23 cellular contexts compared by ENCODE assay signal in genomic region chr3:122536634-122537033, GRCh38. TPM values are rescaled to one million over a fixed set of nuclear protein-coding genes. Genes with fewer than 3 reads are reported as not detected.
DNase-seq lines count a peak whose midpoint lies in the region; ATAC-seq, FAIRE-seq and TF ChIP-seq lines count a peak whose summit lies in the region.
"Had no signal": no experiment of that assay in that cellular context is flagged by ENCODE, and none has a peak within 500 bp of the region (broad histone marks: within the 10 kb centered on the region; RNA-seq: fewer than 3 reads in every experiment).

No MANE protein-coding gene starts in this region.

- no CpG with 5 or more reads among the region's 3 CpGs for WGBS in H9 (ENCODE audit: extremely low coverage, insufficient read length, low lambda C conversion rate)
- 57% methylated on average over 3 of the region's 3 CpGs; no CpG with 5 or more reads in 1 of the 2 experiments for whole genome bisulfite sequencing in H1 (ENCODE audit: extremely low coverage in 1 of 2, insufficient coverage in 1 of 2, insufficient read length in 1 of 2, insufficient replicate concordance in 2 of 2, low coverage in 1 of 2, low lambda C conversion rate in 2 of 2, missing lambda C conversion rate in 1 of 2), 2 experiments

- no peak overlapping the region for H3K23ac ChIP-seq in H9 (ENCODE audit: insufficient read length, low read depth, low read length)
- H3K23ac ChIP-seq in H1 (ENCODE audit: insufficient read length), result no peak overlapping the region

- peaks cover 28 to 29% of the 10 kb centered on the region in 2 experiments for H3K4me1 Mint-ChIP-seq in H9
- peaks cover 7% of the 10 kb centered on the region for H3K4me1 Mint-ChIP-seq in memory B cell

- no peak overlapping the region for H3K56ac ChIP-seq in H9 (ENCODE audit: insufficient read length, low read depth, low read length)
- H3K56ac ChIP-seq in H1 (replicated peaks; ENCODE audit: insufficient read length, low read depth, low read length), result no peak overlapping the region

- TF ChIP-seq EP300 in H1 (IDR thresholded peaks at IDR 0.05; ENCODE audit: borderline replicate concordance in 1 of 2, low read depth in 2 of 2, low read length in 2 of 2), result no peak

- H4K8ac ChIP-seq in H9 (replicated peaks; ENCODE audit: insufficient read length, low read depth, low read length), result no peak overlapping the region
- H4K8ac ChIP-seq in H1 (ENCODE audit: extremely low read depth, insufficient read depth, low read length), result no peak overlapping the region

- no peak overlapping the region for H3K27ac ChIP-seq in H9 (ENCODE audit: insufficient read length, low read depth, low read length)
- H3K27ac ChIP-seq in H1 (ENCODE audit: low read depth, low read length), result no peak overlapping the region
- H3K27ac ChIP-seq: KMS-11, SJCRH30 had no signal

- H4K91ac ChIP-seq in H9 (ENCODE audit: insufficient read length, low read depth, low read length) (no peak overlapping the region), H1 (replicated peaks; ENCODE audit: insufficient read length, low read length) (no peak overlapping the region)

- TF ChIP-seq CTCF in H9 (conservative IDR thresholded peaks at IDR 0.05) (no peak), H1 (IDR thresholded peaks at IDR 0.05; ENCODE audit: control extremely low read depth in 1 of 3, insufficient read depth in 1 of 3, low read depth in 1 of 3, low read length in 3 of 3) (no peak)

- no peaks in the 10 kb centered on the region for H3K36me3 ChIP-seq in H1 (ENCODE audit: control insufficient read depth in 2 of 4, insufficient read depth in 4 of 4, low read length in 3 of 4)
- H3K36me3 ChIP-seq: BE2C, HAP-1, SJCRH30 had no signal

- H3K4me2 ChIP-seq in H9 (ENCODE audit: insufficient read depth, insufficient read length, low read length), result no peak overlapping the region
- H3K4me2 ChIP-seq in H1 (ENCODE audit: insufficient read depth in 1 of 2, low read depth in 2 of 2, low read length in 2 of 2), result peak overlapping the region; percentile 22 to 33; a peak in 2 of 4 replicates
- H3K4me2 ChIP-seq: KMS-11 had no signal

- H3K27me3 Mint-ChIP-seq in H9 (ENCODE audit: low read depth) (no peaks in the 10 kb centered on the region), memory B cell (no peaks in the 10 kb centered on the region)

- H3K79me1 ChIP-seq in H9 (ENCODE audit: insufficient read depth, low read depth, low read length, poor library complexity, severe bottlenecking), result no peaks in the 10 kb centered on the region
- no peaks in the 10 kb centered on the region for H3K79me1 ChIP-seq in H1 (ENCODE audit: low read depth, low read length)

- POLR2A ChIA-PET in H1 (lab: Charles Lee; ENCODE audit: partially characterized antibody), result interaction anchor here (1.6 kb wide), 1 partner anchor 21 kb away, joined by 7 read pairs; the partner anchor contains the start of gene KPNA1

- TF ChIP-seq RAD21 in H1 (IDR thresholded peaks at IDR 0.05 in 1 of 2, conservative IDR thresholded peaks at IDR 0.05 in 1 of 2; ENCODE audit: low read depth in 2 of 2, low read length in 2 of 2), result no peak

- peak overlapping the region in 1 of 4 experiments; percentile 10; a peak in 1 of 8 replicates for H3K4me3 ChIP-seq in H1 (ENCODE audit: extremely low read depth in 1 of 4, insufficient read depth in 2 of 4, low read depth in 3 of 4, low read length in 4 of 4)
- H3K4me3 ChIP-seq: HAP-1, SJCRH30 had no signal

- peak; percentile 90 for FAIRE-seq in H1 (lab: Jason Lieb, UNC)
- FAIRE-seq: GM18507, GM19239, RCC 7860 had no signal

- ATAC-seq in memory B cell (ENCODE audit: low read depth), result no peak
- ATAC-seq in GM18873 (IDR thresholded peaks at IDR 0.05; ENCODE audit: low FRiP score, unreplicated experiment), result no peak

- H3K4me3 Mint-ChIP-seq in H9 (peak overlapping the region; percentile 13 to 47; a peak in 2 of 5 replicates), memory B cell (no peak overlapping the region)

- no peaks in the 10 kb centered on the region for H3K9me3 Mint-ChIP-seq in H9
- H3K9me3 Mint-ChIP-seq in memory B cell, result no peaks in the 10 kb centered on the region

- H3K14ac ChIP-seq in H9 (ENCODE audit: insufficient read depth, low read length) (no peak overlapping the region), H1 (ENCODE audit: insufficient read length) (no peak overlapping the region)

- H3K4me1 ChIP-seq in H9 (ENCODE audit: insufficient read depth, low read length), result peaks cover 3% of the 10 kb centered on the region; the same call in 1 of the 2 replicates
- H3K4me1 ChIP-seq in H1 (replicated peaks in 1 of 4; ENCODE audit: control insufficient read depth in 3 of 4, insufficient read depth in 4 of 4, low read length in 3 of 4), result peaks cover 0 to 7% (median 2%) of the 10 kb centered on the region in 4 experiments; a peak in 3 of 7 replicates
- H3K4me1 ChIP-seq: BE2C, SJCRH30 had no signal

- H4K20me1 ChIP-seq in H9 (ENCODE audit: control insufficient read depth, insufficient read depth, insufficient read length) (no peaks in the 10 kb centered on the region), H1 (replicated peaks in 1 of 2; ENCODE audit: control insufficient read depth in 1 of 2, insufficient read depth in 2 of 2, low read length in 2 of 2) (no peaks in the 10 kb centered on the region)

- H2BK20ac ChIP-seq in H9 (ENCODE audit: low read depth, low read length, poor library complexity, severe bottlenecking), result no peak overlapping the region
- H2BK20ac ChIP-seq in H1 (ENCODE audit: low read length), result no peak overlapping the region

- H2BK15ac ChIP-seq in H9 (ENCODE audit: low read depth, low read length) (no peak overlapping the region), H1 (ENCODE audit: low read length) (no peak overlapping the region)

- no peak overlapping the region for H2BK120ac ChIP-seq in H9 (ENCODE audit: low read depth, low read length, poor library complexity, severe bottlenecking)
- no peak overlapping the region for H2BK120ac ChIP-seq in H1 (replicated peaks; ENCODE audit: low read depth, low read length)

- H3K79me2 ChIP-seq in H9 (ENCODE audit: insufficient read depth, low read length) (no peaks in the 10 kb centered on the region), H1 (ENCODE audit: control insufficient read depth in 1 of 2, insufficient read depth in 2 of 2, low read length in 2 of 2) (no peaks in the 10 kb centered on the region)

- DNase-seq in ELF-1 (ENCODE audit: low read depth, low spot score) (peak; percentile 8), H9 (no peak), H1 (ENCODE audit: low read depth in 1 of 2, low spot score in 2 of 2) (no peak), memory B cell (ENCODE audit: low spot score in 2 of 2) (no peak), occipital lobe (lab: John Stamatoyannopoulos, UW) (no peak), NCI-H510A treated with DMSO at 0.1 percent for 48 hours (lab: John Stamatoyannopoulos, UW) (no peak)
- DNase-seq: BE2C, COR-L47, GDM1, MV-4-11, NCI-H1105 treated with DMSO at 0.1 percent for 48 hours, NCI-H2081, NCI-H2171, NCI-H526, OCI-M1, SJCRH30 had no signal

- H3K23me2 ChIP-seq in H9 (ENCODE audit: insufficient read length, low read depth, low read length, poor library complexity, severe bottlenecking) (no peaks in the 10 kb centered on the region), H1 (ENCODE audit: low read depth, low read length) (no peaks in the 10 kb centered on the region)

- no peak overlapping the region for H2AK5ac ChIP-seq in H9 (ENCODE audit: insufficient read length, low read length)
- no peak overlapping the region for H2AK5ac ChIP-seq in H1 (ENCODE audit: low read depth, low read length)

- H2BK12ac ChIP-seq in H9 (ENCODE audit: insufficient read length, low read depth, low read length) (no peak overlapping the region), H1 (ENCODE audit: low read depth, low read length) (no peak overlapping the region)

- H2BK5ac ChIP-seq in H9 (ENCODE audit: insufficient read length, low read length) (no peak overlapping the region), H1 (ENCODE audit: low read depth, low read length) (no peak overlapping the region)

- CTCF ChIA-PET in H1 (lab: Charles Lee; ENCODE audit: partially characterized antibody), result interaction anchor here (1.4 to 2.4 kb wide), 4 partner anchors 14 to 143 kb away, joined by 3 to 6 read pairs (median 4); no protein-coding TSS in a partner anchor

- H3T11ph ChIP-seq in H9 (ENCODE audit: low read length), result no peak overlapping the region

- H3K4ac ChIP-seq in H9 (ENCODE audit: low read depth, low read length), result no peak overlapping the region
- no peak overlapping the region for H3K4ac ChIP-seq in H1 (replicated peaks; ENCODE audit: insufficient read length, low read depth, low read length)

- peak overlapping the region in 2 of 3 experiments; percentile 35 to 75; a peak in 4 of 7 replicates for H3K27ac Mint-ChIP-seq in H9
- peak overlapping the region; percentile 21 for H3K27ac Mint-ChIP-seq in memory B cell

- H3K27me3 ChIP-seq in H9 (ENCODE audit: insufficient read depth, low read length), result no peaks in the 10 kb centered on the region
- no peaks in the 10 kb centered on the region for H3K27me3 ChIP-seq in H1 (replicated peaks in 1 of 4; ENCODE audit: control insufficient read depth in 3 of 4, extremely low read depth in 1 of 4, insufficient read depth in 3 of 4, low read length in 3 of 4)
- H3K27me3 ChIP-seq: BE2C, SJCRH30 had no signal

- H2AFZ ChIP-seq in H9 (ENCODE audit: low read length), result no peak overlapping the region
- H2AFZ ChIP-seq in H1 (ENCODE audit: low read length), result no peak overlapping the region

- no peak overlapping the region for H3K9ac ChIP-seq in H9 (ENCODE audit: extremely low read depth, insufficient read length, low read length)
- H3K9ac ChIP-seq in H1 (replicated peaks in 1 of 4; ENCODE audit: extremely low read depth in 1 of 4, low read depth in 3 of 4, low read length in 3 of 4), result no peak overlapping the region
- H3K9ac ChIP-seq: KMS-11 had no signal

- TF ChIP-seq POLR2A in H1 (IDR thresholded peaks at IDR 0.05; ENCODE audit: control extremely low read depth in 1 of 2, low read depth in 2 of 2, low read length in 2 of 2), result no peak

- H4K5ac ChIP-seq in H9 (ENCODE audit: insufficient read length, low read depth, low read length) (no peak overlapping the region), H1 (ENCODE audit: insufficient read length, low read depth, low read length) (no peak overlapping the region)

- H3K18ac ChIP-seq in H9 (ENCODE audit: insufficient read length, low read depth, low read length) (no peak overlapping the region), H1 (ENCODE audit: extremely low read depth, low read length) (no peak overlapping the region)

- no peaks in the 10 kb centered on the region for H3K9me3 ChIP-seq in H9 (ENCODE audit: control insufficient read depth, low read depth, low read length)
- no peaks in the 10 kb centered on the region; a peak in 1 of 4 replicates for H3K9me3 ChIP-seq in H1 (ENCODE audit: insufficient read depth in 2 of 2, low read depth in 1 of 2, low read length in 1 of 2)
- H3K9me3 ChIP-seq: BE2C, HAP-1, SJCRH30 had no signal

- no peaks in the 10 kb centered on the region; a peak in 1 of 7 replicates for H3K36me3 Mint-ChIP-seq in H9 (ENCODE audit: insufficient read depth in 1 of 3, low read depth in 3 of 3)
- H3K36me3 Mint-ChIP-seq in memory B cell, result peaks cover 57% of the 10 kb centered on the region

RNA-seq across cellular contexts. Expression of gene KPNA1, which starts 21.9 kb away (rescaled TPM):
- 71.7 and 71.8 TPM in 2 replicates for total RNA-seq in H9 (2021)
- total RNA-seq in H1 (2021; fragmentation: NEBNext Ultra II Directional; extraction: Animal tissue kit (Norgen Biotek cat#: 25700)), result 59.0 and 63.0 TPM in 2 replicates
- 12.2 and 14.8 TPM in 2 replicates for polyA plus RNA-seq in H1 (2011; rRNA removed)
- polyA plus RNA-seq in H1 (2011; cell fraction: cytosol; rRNA removed), result 18.2 TPM
- 17.5 TPM for polyA plus RNA-seq in H1 (2011; cell fraction: nucleus; rRNA removed)
- polyA plus RNA-seq in H1 (2012, experiment 1 of 2), result 20.4 to 34.8 TPM (median 24.6 TPM) in 4 replicates
- 2.1 TPM for polyA plus RNA-seq in H1 (2012, experiment 2 of 2)
- polyA plus RNA-seq in H1 (2013, experiment 1 of 2), result 19.9 TPM
- polyA plus RNA-seq in H1 (2013, experiment 2 of 2), result 21.0 TPM
- polyA minus RNA-seq in H1 (2011; rRNA and poly(A)+ RNA removed), result 38.1 and 61.2 TPM in 2 replicates
- 18.4 TPM for polyA minus RNA-seq in H1 (2011; cell fraction: cytosol; rRNA and poly(A)+ RNA removed)
- 24.2 TPM for polyA minus RNA-seq in H1 (2011; cell fraction: nucleus; rRNA and poly(A)+ RNA removed)
- total RNA-seq in occipital lobe, result 49.0 TPM

RNA-seq across cellular contexts. Expression of gene PARP9, which starts 27.5 kb away (rescaled TPM):
- total RNA-seq in H9 (2021), result 3.4 and 3.9 TPM in 2 replicates
- total RNA-seq in H1 (2021; fragmentation: NEBNext Ultra II Directional; extraction: Animal tissue kit (Norgen Biotek cat#: 25700)), result 3.4 and 3.7 TPM in 2 replicates
- 1.9 and 4.5 TPM in 2 replicates for polyA plus RNA-seq in H1 (2011; rRNA removed)
- 3.0 TPM for polyA plus RNA-seq in H1 (2011; cell fraction: cytosol; rRNA removed)
- polyA plus RNA-seq in H1 (2011; cell fraction: nucleus; rRNA removed), result 1.8 TPM
- polyA plus RNA-seq in H1 (2012, experiment 1 of 2), result 2.6 to 4.0 TPM (median 3.0 TPM) in 4 replicates
- polyA plus RNA-seq in H1 (2012, experiment 2 of 2), result 0.42 TPM
- polyA plus RNA-seq in H1 (2013, experiment 1 of 2), result 4.8 TPM
- 4.7 TPM for polyA plus RNA-seq in H1 (2013, experiment 2 of 2)
- 2.4 and 5.0 TPM in 2 replicates for polyA minus RNA-seq in H1 (2011; rRNA and poly(A)+ RNA removed)
- polyA minus RNA-seq in H1 (2011; cell fraction: cytosol; rRNA and poly(A)+ RNA removed), result 1.5 TPM
- polyA minus RNA-seq in H1 (2011; cell fraction: nucleus; rRNA and poly(A)+ RNA removed), result 1.4 TPM
- total RNA-seq in occipital lobe, result 6.1 TPM

RNA-seq across cellular contexts. Expression of gene DTX3L, which starts 27.5 kb away (rescaled TPM):
- total RNA-seq in H9 (2021) (6.6 and 7.5 TPM in 2 replicates), occipital lobe (4.5 TPM)
- total RNA-seq in H1 (2021; fragmentation: NEBNext Ultra II Directional; extraction: Animal tissue kit (Norgen Biotek cat#: 25700)), result 8.4 and 11.3 TPM in 2 replicates
- 1.7 and 1.9 TPM in 2 replicates for polyA plus RNA-seq in H1 (2011; rRNA removed)
- 2.1 TPM for polyA plus RNA-seq in H1 (2011; cell fraction: cytosol; rRNA removed)
- polyA plus RNA-seq in H1 (2011; cell fraction: nucleus; rRNA removed), result 0.94 TPM
- polyA plus RNA-seq in H1 (2012, experiment 1 of 2), result 3.3 to 4.2 TPM (median 3.7 TPM) in 4 replicates
- 0.38 TPM for polyA plus RNA-seq in H1 (2012, experiment 2 of 2)
- polyA plus RNA-seq in H1 (2013, experiment 1 of 2), result 4.3 TPM
- polyA plus RNA-seq in H1 (2013, experiment 2 of 2), result 4.1 TPM
- polyA minus RNA-seq in H1 (2011; rRNA and poly(A)+ RNA removed), result 3.3 and 5.2 TPM in 2 replicates
- 4.4 TPM for polyA minus RNA-seq in H1 (2011; cell fraction: cytosol; rRNA and poly(A)+ RNA removed)
- 2.2 TPM for polyA minus RNA-seq in H1 (2011; cell fraction: nucleus; rRNA and poly(A)+ RNA removed)

RNA-seq across cellular contexts. Expression of gene PARP15, which starts 40.8 kb away (rescaled TPM):
- total RNA-seq in H9 (2021) (0.18 and 0.24 TPM in 2 replicates), occipital lobe (not detected)
- total RNA-seq in H1 (2021; fragmentation: NEBNext Ultra II Directional; extraction: Animal tissue kit (Norgen Biotek cat#: 25700)), result 0.21 and 0.37 TPM in 2 replicates
- polyA plus RNA-seq in H1 (2011; rRNA removed), result 0.33 and 0.45 TPM in 2 replicates
- 0.37 TPM for polyA plus RNA-seq in H1 (2011; cell fraction: cytosol; rRNA removed)
- polyA plus RNA-seq in H1 (2011; cell fraction: nucleus; rRNA removed), result 0.23 TPM
- 0.20 to 0.32 TPM (median 0.27 TPM) in 4 replicates for polyA plus RNA-seq in H1 (2012, experiment 1 of 2)
- polyA plus RNA-seq in H1 (2012, experiment 2 of 2), result not detected
- 0.55 TPM for polyA plus RNA-seq in H1 (2013, experiment 1 of 2)
- polyA plus RNA-seq in H1 (2013, experiment 2 of 2), result 0.46 TPM
- 0.27 and 0.38 TPM in 2 replicates for polyA minus RNA-seq in H1 (2011; rRNA and poly(A)+ RNA removed)
- polyA minus RNA-seq in H1 (2011; cell fraction: cytosol; rRNA and poly(A)+ RNA removed), result 0.22 TPM
- 0.90 TPM for polyA minus RNA-seq in H1 (2011; cell fraction: nucleus; rRNA and poly(A)+ RNA removed)
- total RNA-seq: A673 had no signal
